Comparison of ENCODE assay signal across 24 cellular contexts in the genomic region with DNA sequence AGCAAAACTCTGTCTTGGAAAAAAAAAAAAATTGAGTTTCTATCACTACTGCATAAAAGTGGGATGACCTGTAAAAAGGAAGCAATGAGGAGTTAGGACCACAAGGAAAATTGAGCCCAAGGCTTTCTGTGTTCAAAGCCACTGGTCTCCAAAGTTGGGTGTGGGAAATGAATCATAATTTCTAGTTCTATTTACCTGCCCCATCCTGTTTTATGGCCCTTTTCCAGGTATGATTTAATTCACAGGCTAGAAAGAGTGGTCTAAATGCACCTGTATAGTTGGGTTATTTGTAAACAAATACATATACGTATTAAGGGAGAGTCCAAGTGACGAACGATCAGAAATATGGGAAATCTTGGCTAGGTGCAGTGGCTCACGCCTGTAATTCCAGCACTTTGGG. TPM values are rescaled to one million over a fixed set of nuclear protein-coding genes. Genes with fewer than 3 reads are reported as not detected.
"Had no signal": no experiment of that assay in that cellular context is flagged by ENCODE, and none has a peak within 500 bp of the region (broad histone marks: within the 10 kb centered on the region; RNA-seq: fewer than 3 reads in every experiment).

No MANE protein-coding gene starts in this region.

- H3K36me3 ChIP-seq: esophagus muscularis mucosa, neutrophil, stomach, thoracic aorta, transverse colon had no signal

- H3K4me3 ChIP-seq: coronary artery, esophagus muscularis mucosa, hepatocyte, mucosa of descending colon, stomach, thoracic aorta, transverse colon had no signal

- H3K27me3 ChIP-seq: esophagus muscularis mucosa, hepatocyte, neutrophil, stomach, transverse colon had no signal

- ATAC-seq: mucosa of descending colon; naive thymus-derived CD8-positive, alpha-beta T cell; sciatic nerve had no signal

- H3K4me2 ChIP-seq: hepatocyte had no signal

- FAIRE-seq: endothelial cell of umbilical vein had no signal

- H3K27ac ChIP-seq: coronary artery, esophagus muscularis mucosa, hepatocyte, neutrophil, stomach, thoracic aorta, transverse colon had no signal

- H3K9me3 ChIP-seq: esophagus muscularis mucosa, mucosa of descending colon, neutrophil, stomach, thoracic aorta, transverse colon had no signal

- DNase-seq: effector CD4-positive, alpha-beta T cell; endodermal cell; foreskin fibroblast; mucosa of descending colon; naive thymus-derived CD8-positive, alpha-beta T cell; posterior cingulate gyrus; stimulated activated CD4-positive, alpha-beta T cell treated with anti-CD3 and anti-CD28 coated beads, Interleukin-2, amount 100 ng/mL, for 24 hours; stimulated activated naive CD4-positive, alpha-beta T cell; stomach; substantia nigra; transverse colon had no signal

- H3K4me1 ChIP-seq: transverse colon had no signal

- H3K79me2 ChIP-seq: hepatocyte had no signal

- H2AFZ ChIP-seq: hepatocyte had no signal

RNA-seq across cellular contexts. Expression of a gene that starts 8.2 kb away (rescaled TPM):
- total RNA-seq: dermis microvascular lymphatic vessel endothelial cell; endothelial cell of umbilical vein; kidney epithelial cell; liver; lung microvascular endothelial cell; naive thymus-derived CD8-positive, alpha-beta T cell; skeletal muscle tissue; stomach had no signal
- polyA plus RNA-seq: naive thymus-derived CD8-positive, alpha-beta T cell; neural cell had no signal
